ENCODE assay signal across 10 cellular contexts in the genomic region with DNA sequence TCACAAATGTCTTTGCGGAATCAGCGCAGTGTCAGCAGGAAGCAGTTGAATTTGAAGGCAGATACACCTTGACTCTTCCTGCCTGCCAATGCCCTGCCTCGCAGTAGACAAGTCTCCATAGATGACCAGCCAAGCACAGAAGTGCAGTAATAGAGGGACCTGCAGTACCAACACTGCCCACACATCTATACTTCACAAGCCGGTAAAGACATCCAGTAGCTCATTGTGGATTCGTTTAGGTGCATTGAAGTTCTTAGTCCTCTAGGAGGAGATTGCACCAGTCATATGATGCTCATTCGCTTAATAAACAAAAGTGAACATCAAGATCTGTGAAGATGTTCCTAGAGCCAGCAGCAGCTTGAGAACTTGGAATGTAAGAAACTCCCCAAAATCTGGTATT. TPM values are rescaled to one million over a fixed set of nuclear protein-coding genes. Genes with fewer than 3 reads are reported as not detected.
A peak's percentile ranks its signal among the peaks of the same experiment; 100 is the strongest.
DNase-seq lines count a peak whose midpoint lies in the region; ATAC-seq and TF ChIP-seq lines count a peak whose summit lies in the region.
"Had no signal": no experiment of that assay in that cellular context is flagged by ENCODE, and none has a peak within 500 bp of the region (broad histone marks: within the 10 kb centered on the region; RNA-seq: fewer than 3 reads in every experiment).

No MANE protein-coding gene starts in this region.

- H3K27ac ChIP-seq in SK-N-SH (ENCODE audit: low read depth in 2 of 2, low read length in 1 of 2) (no peak overlapping the region), mesenchymal stem cell (ENCODE audit: low read length, poor library complexity, severe bottlenecking) (no peak overlapping the region), substantia nigra (ENCODE audit: low read depth, low read length, poor library complexity, severe bottlenecking) (no peak overlapping the region)
- H3K27ac ChIP-seq: epithelial cell of prostate had no signal

- no peak overlapping the region for H4K91ac ChIP-seq in mesenchymal stem cell (ENCODE audit: low read length)

- WGBS in SK-N-SH (ENCODE audit: low lambda C conversion rate), result 32% methylated on average over 6 of the region's 6 CpGs
- WGBS in mesenchymal stem cell, result 78% methylated on average over 6 of the region's 6 CpGs

- no peak overlapping the region for H2BK5ac ChIP-seq in mesenchymal stem cell (ENCODE audit: low read depth, low read length, poor library complexity, severe bottlenecking)

- H3F3A ChIP-seq in SK-N-SH (replicated peaks; ENCODE audit: insufficient read depth), result no peaks in the 10 kb centered on the region

- peak overlapping the region; percentile 3 for H2BK15ac ChIP-seq in mesenchymal stem cell (ENCODE audit: low read depth, poor library complexity, severe bottlenecking)

- TF ChIP-seq RAD21 in SK-N-SH (IDR thresholded peaks at IDR 0.05; ENCODE audit: low read length), result no peak

- DNase-seq in BJ (ENCODE audit: low read depth) (no peak), SK-N-SH (peak; percentile 23), mesenchymal stem cell (peak; percentile 33), amygdala (lab: John Stamatoyannopoulos, UW) (no peak), substantia nigra (lab: John Stamatoyannopoulos, UW) (no peak)
- DNase-seq in effector CD8-positive, alpha-beta T cell (lab: John Stamatoyannopoulos, UW), result no peak
- DNase-seq: IMR-90 had no signal

- H3K79me1 ChIP-seq in mesenchymal stem cell (replicated peaks; ENCODE audit: low read length, poor library complexity, severe bottlenecking), result no peaks in the 10 kb centered on the region

- H2AFZ ChIP-seq in SK-N-SH (ENCODE audit: low read depth), result no peak overlapping the region
- no peak overlapping the region for H2AFZ ChIP-seq in mesenchymal stem cell (ENCODE audit: low read depth, low read length)

- H3K14ac ChIP-seq in mesenchymal stem cell (ENCODE audit: low read length in 2 of 2), result no peak overlapping the region

- H4K8ac ChIP-seq in mesenchymal stem cell (ENCODE audit: low read length), result no peak overlapping the region

- peak; percentile 97 for ATAC-seq in GM18867 (IDR thresholded peaks at IDR 0.05; ENCODE audit: unreplicated experiment)
- ATAC-seq in HG03039 (IDR thresholded peaks at IDR 0.05; ENCODE audit: unreplicated experiment), result peak; percentile 87

- H3K4ac ChIP-seq in mesenchymal stem cell (ENCODE audit: low read depth in 1 of 2, low read length in 2 of 2), result no peak overlapping the region

- no peaks in the 10 kb centered on the region for H4K20me1 ChIP-seq in SK-N-SH (ENCODE audit: insufficient read depth)

- H3K9me2 ChIP-seq in SK-N-SH, result no peaks in the 10 kb centered on the region

- no peaks in the 10 kb centered on the region for H3K79me2 ChIP-seq in SK-N-SH (ENCODE audit: insufficient read depth)

- no peak overlapping the region for H2BK12ac ChIP-seq in mesenchymal stem cell (ENCODE audit: low read length in 2 of 2)

- no peak overlapping the region for H3K9ac ChIP-seq in SK-N-SH
- H3K9ac ChIP-seq in mesenchymal stem cell (ENCODE audit: low read length), result no peak overlapping the region

- CTCF ChIA-PET in BJ (lab: Yijun Ruan, JAX) (interaction anchor here (1.3 kb wide), 1 partner anchor 10 kb away, joined by 3 read pairs; no protein-coding TSS in a partner anchor), SK-N-SH (lab: Yijun Ruan, JAX) (interaction anchor here (1.0 to 8.2 kb wide), 6 partner anchors 10 to 88 kb away, joined by 3 to 239 read pairs (median 4); a partner anchor contains a TSS)

- H3K4me2 ChIP-seq in SK-N-SH, result no peak overlapping the region
- no peak overlapping the region for H3K4me2 ChIP-seq in mesenchymal stem cell (ENCODE audit: low read length, poor library complexity, severe bottlenecking)

- H3K9me3 ChIP-seq in SK-N-SH, result no peaks in the 10 kb centered on the region
- no peaks in the 10 kb centered on the region for H3K9me3 ChIP-seq in mesenchymal stem cell (ENCODE audit: control insufficient read depth, low read length)

- H3K36me3 ChIP-seq in BJ (ENCODE audit: control insufficient read depth, insufficient read depth, low read length) (no peaks in the 10 kb centered on the region), SK-N-SH (replicated peaks in 1 of 2; ENCODE audit: control insufficient read depth in 1 of 2, insufficient read depth in 2 of 2, low read length in 1 of 2) (no peaks in the 10 kb centered on the region), mesenchymal stem cell (ENCODE audit: control insufficient read depth in 1 of 2, insufficient read depth in 2 of 2, low read depth in 1 of 2, low read length in 2 of 2) (no peaks in the 10 kb centered on the region)

- H3K4me1 ChIP-seq in SK-N-SH (ENCODE audit: control insufficient read depth in 1 of 2, insufficient read depth in 2 of 2, low read depth in 1 of 2, low read length in 1 of 2) (peaks cover 0 to 4% of the 10 kb centered on the region in 2 experiments; a peak in 2 of 4 replicates), mesenchymal stem cell (ENCODE audit: control insufficient read depth, insufficient read depth, low read depth, low read length) (peaks cover 3% of the 10 kb centered on the region)

- no peak overlapping the region for H3K23ac ChIP-seq in mesenchymal stem cell (ENCODE audit: low read length in 2 of 2)

- H3K18ac ChIP-seq in mesenchymal stem cell (ENCODE audit: low read depth in 1 of 2, low read length in 2 of 2), result no peak overlapping the region

- no peak for TF ChIP-seq EP300 in SK-N-SH (IDR thresholded peaks at IDR 0.05; ENCODE audit: borderline replicate concordance in 1 of 2, low read depth in 1 of 2, low read length in 1 of 2)

- POLR2A ChIA-PET in BJ (lab: Charles Lee), result no interaction called here
- POLR2A ChIA-PET in SK-N-SH (lab: Yijun Ruan, JAX), result no interaction called here

- H3K4me3 ChIP-seq in BJ (ENCODE audit: low read depth, low read length), result no peak overlapping the region
- no peak overlapping the region for H3K4me3 ChIP-seq in SK-N-SH (ENCODE audit: low read depth in 2 of 2, low read length in 1 of 2)
- no peak overlapping the region for H3K4me3 ChIP-seq in mesenchymal stem cell (ENCODE audit: insufficient read depth in 1 of 2, low read depth in 1 of 2, low read length in 2 of 2)

- TF ChIP-seq CTCF in BJ (IDR thresholded peaks at IDR 0.05; ENCODE audit: insufficient read depth, low read depth, low read length) (peak; percentile 14; the same call in 1 of the 2 replicates), SK-N-SH (IDR thresholded peaks at IDR 0.05) (peak; percentile 45)

- H3K27me3 ChIP-seq in BJ (ENCODE audit: control insufficient read depth, insufficient read depth, low read length) (peaks cover 9% of the 10 kb centered on the region; the same call in 1 of the 2 replicates), SK-N-SH (ENCODE audit: insufficient read depth) (peaks cover 34% of the 10 kb centered on the region; the same call in 1 of the 2 replicates), mesenchymal stem cell (ENCODE audit: control insufficient read depth in 1 of 2, insufficient read depth in 1 of 2, low read length in 2 of 2) (peaks cover 4 to 20% of the 10 kb centered on the region in 2 experiments)

- H2BK120ac ChIP-seq in mesenchymal stem cell (ENCODE audit: low read depth, low read length), result no peak overlapping the region

- no peak overlapping the region for H2AK5ac ChIP-seq in mesenchymal stem cell (ENCODE audit: low read length, severe bottlenecking)

TF ChIP-seq in SK-N-SH, 30 proteins besides CTCF, POLR2A, EP300 and RAD21 (continues in another document):
- no peak for TF ChIP-seq FOXM1 (IDR thresholded peaks at IDR 0.05; ENCODE audit: low read depth)
- TF ChIP-seq, protein P1, sequence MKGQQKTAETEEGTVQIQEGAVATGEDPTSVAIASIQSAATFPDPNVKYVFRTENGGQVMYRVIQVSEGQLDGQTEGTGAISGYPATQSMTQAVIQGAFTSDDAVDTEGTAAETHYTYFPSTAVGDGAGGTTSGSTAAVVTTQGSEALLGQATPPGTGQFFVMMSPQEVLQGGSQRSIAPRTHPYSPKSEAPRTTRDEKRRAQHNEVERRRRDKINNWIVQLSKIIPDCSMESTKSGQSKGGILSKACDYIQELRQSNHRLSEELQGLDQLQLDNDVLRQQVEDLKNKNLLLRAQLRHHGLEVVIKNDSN (IDR thresholded peaks at IDR 0.05; ENCODE audit: borderline replicate concordance, low read depth), result no peak
- TF ChIP-seq TAF1 (IDR thresholded peaks at IDR 0.05; ENCODE audit: borderline replicate concordance, low read depth, low read length), result no peak
- TF ChIP-seq RFX5 (IDR thresholded peaks at IDR 0.05; ENCODE audit: low read length), result no peak

RNA-seq across cellular contexts. Expression of a gene that starts 7.1 kb away (rescaled TPM):
- polyA plus RNA-seq in BJ (2011; rRNA removed) (not detected in 2 replicates), SK-N-SH (2012; rRNA removed) (not detected in 2 replicates)
- polyA minus RNA-seq in BJ (2011; rRNA and poly(A)+ RNA removed), result not detected in 2 replicates
- not detected in 2 replicates for polyA plus RNA-seq in SK-N-SH (2012; cell fraction: cytosol; rRNA removed)
- polyA plus RNA-seq in SK-N-SH (2012; cell fraction: nucleus; rRNA removed), result not detected in 2 replicates
- polyA plus RNA-seq in mesenchymal stem cell (2013, experiment 1 of 2), result not detected
- not detected for polyA plus RNA-seq in mesenchymal stem cell (2013, experiment 2 of 2)
- polyA plus RNA-seq: IMR-90 had no signal

RNA-seq across cellular contexts. Expression of a gene that starts 16.6 kb away (rescaled TPM):
- not detected in 2 replicates for polyA plus RNA-seq in BJ (2011; rRNA removed)
- polyA minus RNA-seq in BJ (2011; rRNA and poly(A)+ RNA removed), result not detected in 2 replicates
- not detected in 2 replicates for polyA plus RNA-seq in SK-N-SH (2012; rRNA removed)
- polyA plus RNA-seq in SK-N-SH (2012; cell fraction: cytosol; rRNA removed), result not detected in 2 replicates
- polyA plus RNA-seq in SK-N-SH (2012; cell fraction: nucleus; rRNA removed), result not detected in 2 replicates
- not detected for polyA plus RNA-seq in mesenchymal stem cell (2013, experiment 1 of 2)
- polyA plus RNA-seq in mesenchymal stem cell (2013, experiment 2 of 2), result not detected
- polyA plus RNA-seq: IMR-90 had no signal

RNA-seq across cellular contexts. Expression of a gene that starts 24.4 kb away (rescaled TPM):
- polyA plus RNA-seq in BJ (2011; rRNA removed) (not detected in 2 replicates), SK-N-SH (2012; rRNA removed) (not detected in 2 replicates)
- polyA minus RNA-seq in BJ (2011; rRNA and poly(A)+ RNA removed), result not detected in 2 replicates
- polyA plus RNA-seq in SK-N-SH (2012; cell fraction: cytosol; rRNA removed), result not detected in 2 replicates
- polyA plus RNA-seq in SK-N-SH (2012; cell fraction: nucleus; rRNA removed), result not detected in 2 replicates
- not detected for polyA plus RNA-seq in mesenchymal stem cell (2013, experiment 1 of 2)
- not detected for polyA plus RNA-seq in mesenchymal stem cell (2013, experiment 2 of 2)
- polyA plus RNA-seq: IMR-90 had no signal

RNA-seq across cellular contexts. Expression of a gene that starts 41.6 kb away (rescaled TPM):
- polyA plus RNA-seq in BJ (2011; rRNA removed) (not detected in 2 replicates), SK-N-SH (2012; rRNA removed) (not detected in 2 replicates)
- not detected in 2 replicates for polyA minus RNA-seq in BJ (2011; rRNA and poly(A)+ RNA removed)
- not detected in 2 replicates for polyA plus RNA-seq in SK-N-SH (2012; cell fraction: cytosol; rRNA removed)
- polyA plus RNA-seq in SK-N-SH (2012; cell fraction: nucleus; rRNA removed), result not detected in 2 replicates
- not detected for polyA plus RNA-seq in mesenchymal stem cell (2013, experiment 1 of 2)
- polyA plus RNA-seq in mesenchymal stem cell (2013, experiment 2 of 2), result not detected
- polyA plus RNA-seq: IMR-90 had no signal

RNA-seq across cellular contexts. Expression of a gene that starts 48.0 kb away (rescaled TPM):
- polyA plus RNA-seq in BJ (2011; rRNA removed), result not detected in 2 replicates
- not detected in 2 replicates for polyA minus RNA-seq in BJ (2011; rRNA and poly(A)+ RNA removed)
- polyA plus RNA-seq in SK-N-SH (2012; rRNA removed), result not detected in 2 replicates
- polyA plus RNA-seq in SK-N-SH (2012; cell fraction: cytosol; rRNA removed), result not detected in 2 replicates
- polyA plus RNA-seq in SK-N-SH (2012; cell fraction: nucleus; rRNA removed), result not detected in 2 replicates
- not detected for polyA plus RNA-seq in mesenchymal stem cell (2013, experiment 1 of 2)
- not detected for polyA plus RNA-seq in mesenchymal stem cell (2013, experiment 2 of 2)
- polyA plus RNA-seq: IMR-90 had no signal

Comparison
In these comparisons a context has a peak if more than half of its experiments do, and no peak if none do; other contexts are left out.
1. DNase-seq: peak in SK-N-SH (single experiment) and mesenchymal stem cell (single experiment); none in BJ (single experiment), effector CD8-positive, alpha-beta T cell (single experiment), amygdala (0 of 56) and substantia nigra (0 of 49).